ENCODE assay signal across 1 cellular context in genomic region chr6:42101186-42101657, GRCh38.
TF ChIP-seq lines count a peak whose summit lies in the region.

No MANE protein-coding gene starts in this region.

TF ChIP-seq in GM23338, 12 proteins besides CTCF, POLR2A, EP300 and RAD21 (continued from another document):
- no peak for TF ChIP-seq ZNF462 (CRISPR knock-in tag; IDR thresholded peaks at IDR 0.05)
- no peak for TF ChIP-seq REST (IDR thresholded peaks at IDR 0.05; ENCODE audit: unreplicated experiment)
- TF ChIP-seq NANOG (IDR thresholded peaks at IDR 0.05; ENCODE audit: borderline replicate concordance), result no peak
- no peak for TF ChIP-seq STAT1 (IDR thresholded peaks at IDR 0.05; ENCODE audit: unreplicated experiment)
- TF ChIP-seq CREB1 (CRISPR knock-in tag; IDR thresholded peaks at IDR 0.05; ENCODE audit: low read depth), result no peak
- TF ChIP-seq EZH2 (IDR thresholded peaks at IDR 0.05; ENCODE audit: low read depth, unreplicated experiment), result no peak
TF ChIP-seq in GM23338: peak in this region for 0.
